In genomic region chr6:22470454-22471368, GRCh38 we compare ENCODE assay signal across 1 cellular context.
TF ChIP-seq lines count a peak whose summit lies in the region.

No MANE protein-coding gene starts in this region.

TF ChIP-seq in HEK293, 187 proteins besides CTCF, POLR2A, EP300 and RAD21 (continued from another document):
- TF ChIP-seq PRDM10 (tag by site-specific recombination; IDR thresholded peaks at IDR 0.05): peak; percentile 55
- TF ChIP-seq ZBTB49 (tag by site-specific recombination; IDR thresholded peaks at IDR 0.05; ENCODE audit: low read depth): no peak
- TF ChIP-seq ZXDB (tag by site-specific recombination; IDR thresholded peaks at IDR 0.05): 0 out of 2 replicates have a peak, but pooled peaks have one; percentile 45
